Comparison of ENCODE assay signal across 1 cellular context in genomic region chr9:128412120-128412790, GRCh38.
TF ChIP-seq lines count a peak whose summit lies in the region.

No MANE protein-coding gene starts in this region.

TF ChIP-seq in GM12878, 131 proteins besides CTCF, POLR2A, EP300 and RAD21:
- TF ChIP-seq ZBTB33 (IDR thresholded peaks at IDR 0.05) (no peak), YY1 (IDR thresholded peaks at IDR 0.05; ENCODE audit: low read depth, low read length) (peak; percentile 69), CHD4 (IDR thresholded peaks at IDR 0.05) (no peak), FOXK2 (IDR thresholded peaks at IDR 0.05) (no peak), ASH2L (IDR thresholded peaks at IDR 0.05; ENCODE audit: borderline replicate concordance, low read depth) (no peak)
